11 cellular contexts compared by ENCODE assay signal in the genomic region with DNA sequence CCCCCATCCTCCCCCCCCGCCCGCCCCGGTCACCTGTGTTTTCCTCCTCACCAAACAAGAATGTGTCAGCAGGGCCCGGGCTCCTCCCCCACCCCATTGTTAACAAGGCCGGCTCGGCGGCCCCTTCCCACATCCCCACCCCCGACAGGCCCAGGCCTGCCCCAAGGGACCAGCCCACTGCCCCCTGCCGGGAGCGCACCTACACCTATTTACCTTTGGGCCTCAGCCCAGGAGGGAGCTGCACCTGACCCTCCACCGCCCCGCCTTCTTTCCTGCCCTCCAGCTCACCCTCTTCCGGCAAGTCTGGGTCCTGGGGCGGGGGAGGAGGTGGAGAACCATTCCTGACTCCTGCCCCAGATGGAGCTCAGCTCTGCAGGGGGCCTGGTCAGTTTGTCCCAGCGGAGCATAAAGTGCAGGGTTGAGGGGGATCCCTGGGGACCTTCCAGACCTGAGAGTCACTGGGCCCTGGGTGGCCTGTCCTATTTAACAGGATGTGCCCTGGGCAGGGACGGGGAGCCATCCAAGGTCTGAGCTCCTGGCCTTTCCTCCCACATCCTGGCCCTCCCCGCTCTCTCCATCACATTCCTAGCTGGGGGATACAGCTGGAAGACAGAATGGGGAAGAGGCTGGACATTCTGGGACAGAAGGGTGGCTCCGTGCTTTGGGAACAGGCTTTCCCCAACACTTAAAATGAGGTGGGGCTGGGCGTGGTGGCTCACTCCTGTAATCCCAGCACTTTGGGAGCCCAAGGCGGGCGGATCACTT. TPM values are rescaled to one million over a fixed set of nuclear protein-coding genes. Genes with fewer than 3 reads are reported as not detected.
DNase-seq lines count a peak whose midpoint lies in the region; ATAC-seq and TF ChIP-seq lines count a peak whose summit lies in the region.
"Had no signal": no experiment of that assay in that cellular context is flagged by ENCODE, and none has a peak within 500 bp of the region (broad histone marks: within the 10 kb centered on the region; RNA-seq: fewer than 3 reads in every experiment).

No MANE protein-coding gene starts in this region.

- H3K4me3 ChIP-seq in colonic mucosa (no peak overlapping the region), lung (no peak overlapping the region), right cardiac atrium (ENCODE audit: low read length) (no peak overlapping the region)

- intact Hi-C loops in colonic mucosa (cut with DNase I) (no loop called here), right cardiac atrium (cut with DNase I) (no loop called here)

- H3K27me3 ChIP-seq in colonic mucosa (peaks cover 9% of the 10 kb centered on the region), lung (ENCODE audit: control insufficient read depth, insufficient read depth) (no peaks in the 10 kb centered on the region), right cardiac atrium (ENCODE audit: control insufficient read depth, insufficient read depth) (no peaks in the 10 kb centered on the region)

- no peaks in the 10 kb centered on the region for H3K9me3 ChIP-seq in colonic mucosa
- no peaks in the 10 kb centered on the region for H3K9me3 ChIP-seq in lung (ENCODE audit: control insufficient read depth in 2 of 2, insufficient read depth in 1 of 2, low read length in 1 of 2)
- no peaks in the 10 kb centered on the region for H3K9me3 ChIP-seq in right cardiac atrium (ENCODE audit: control insufficient read depth, low read length)

- H3K27ac ChIP-seq in colonic mucosa, result no peak overlapping the region
- no peak overlapping the region for H3K27ac ChIP-seq in lung (ENCODE audit: low read depth in 1 of 2, low read length in 1 of 2)
- no peak overlapping the region for H3K27ac ChIP-seq in right cardiac atrium (ENCODE audit: low read length)

- H3K9ac ChIP-seq in colonic mucosa (ENCODE audit: low read depth in 2 of 2, low read length in 2 of 2), result no peak overlapping the region

- TF ChIP-seq CTCF in colonic mucosa (IDR thresholded peaks at IDR 0.05) (no peak), lung (IDR thresholded peaks at IDR 0.05; ENCODE audit: control extremely low read depth, extremely low read depth) (no peak), omental fat pad (IDR thresholded peaks at IDR 0.05) (no peak)

- ATAC-seq in lung (ENCODE audit: insufficient read depth, low FRiP score) (peak; percentile 46), omental fat pad (ENCODE audit: low FRiP score) (no peak), right cardiac atrium (no peak)

- no peaks in the 10 kb centered on the region for H3K4me1 ChIP-seq in colonic mucosa
- H3K4me1 ChIP-seq in lung (ENCODE audit: control insufficient read depth in 2 of 2, insufficient read depth in 2 of 2, low read length in 2 of 2), result no peaks in the 10 kb centered on the region
- no peaks in the 10 kb centered on the region for H3K4me1 ChIP-seq in right cardiac atrium (ENCODE audit: control insufficient read depth, insufficient read depth, low read length)

- H3K36me3 ChIP-seq in colonic mucosa, result no peaks in the 10 kb centered on the region
- H3K36me3 ChIP-seq in lung (ENCODE audit: control insufficient read depth in 2 of 2, insufficient read depth in 2 of 2, low read length in 2 of 2), result no peaks in the 10 kb centered on the region

- 61 to 72% methylated on average over 18 to 21 of the region's 21 CpGs for WGBS in lung, 2 donors
- 30% methylated on average over 21 of the region's 21 CpGs for WGBS in right cardiac atrium

- peak; percentile 91 for DNase-seq in DMS153 treated with DMSO at 0.1 percent for 48 hours (lab: John Stamatoyannopoulos, UW; ENCODE audit: unreplicated experiment)
- DNase-seq in NCI-H2081 (lab: John Stamatoyannopoulos, UW), result peak; percentile 92 to 95
- peak; percentile 71 for DNase-seq in colonic mucosa
- DNase-seq in lung (ENCODE audit: low spot score), result peak; percentile 77
- DNase-seq in D341Med (ENCODE audit: low spot score), result no peak
- DNase-seq in omental fat pad (ENCODE audit: low spot score), result no peak
- DNase-seq in right cardiac atrium, result no peak
- DNase-seq in EL, result no peak
- DNase-seq: activated CD4-positive, alpha-beta T cell treated with anti-CD3 and anti-CD28 coated beads, Interleukin-2, amount 50 U/mL, for 4 hours; AML-193; immature natural killer cell had no signal

RNA-seq across cellular contexts. Expression of a gene that starts 8.3 kb away (rescaled TPM):
- total RNA-seq in colonic mucosa (1 to 10 TPM; 1.4 to 2.5 TPM), lung (10 to 100 TPM; 66.1 to 95.0 TPM), omental fat pad (under 1 TPM in 1 of 4 donors, not detected in 3; 0.46 TPM), right cardiac atrium (not detected)
- polyA plus RNA-seq in lung (10 to 100 TPM; 32.5 to 34.5 TPM), right cardiac atrium (not detected)
- polyA plus RNA-seq: immature natural killer cell had no signal

RNA-seq across cellular contexts. Expression of a gene that starts 29.2 kb away (rescaled TPM):
- 10 to 100 TPM; 88.0 to 95.0 TPM for total RNA-seq in colonic mucosa
- total RNA-seq in lung, result 100 to 1,000 TPM; 109 to 111 TPM
- polyA plus RNA-seq in lung, result 10 to 100 TPM; 49.9 to 52.3 TPM
- total RNA-seq in omental fat pad, result 10 to 100 TPM; 69.3 to 93.9 (median 74.1) TPM
- total RNA-seq in right cardiac atrium, result 10 to 100 TPM; 74.5 to 93.5 (median 84.8) TPM
- polyA plus RNA-seq in right cardiac atrium, result 40.4 TPM

RNA-seq across cellular contexts. Expression of a gene that starts 53.8 kb away (rescaled TPM):
- total RNA-seq in colonic mucosa, result not detected
- total RNA-seq in lung, result under 1 TPM in 1 of 2 donors, not detected in 1; 0.25 TPM
- polyA plus RNA-seq in lung, result 1 to 10 TPM; 1.4 to 1.9 TPM
- total RNA-seq in omental fat pad, result not detected
- not detected for total RNA-seq in right cardiac atrium
- 1.5 TPM for polyA plus RNA-seq in right cardiac atrium

RNA-seq across cellular contexts. Expression of a gene that starts 58.2 kb away (rescaled TPM):
- total RNA-seq in colonic mucosa (under 1 TPM; 0.19 to 0.49 TPM), lung (under 1 TPM in 1 of 2 donors, not detected in 1; 0.40 TPM), omental fat pad (under 1 TPM in 1 of 4 donors, not detected in 3; 0.50 TPM), right cardiac atrium (not detected)
- polyA plus RNA-seq in lung (under 1 TPM; 0.20 to 0.44 TPM), right cardiac atrium (not detected)

Comparison
In these comparisons a context has a peak if more than half of its experiments do, and no peak if none do; other contexts are left out.
1. DNase-seq: peak in DMS153 treated with DMSO at 0.1 percent for 48 hours (single experiment), NCI-H2081 (2 of 2), colonic mucosa (single experiment) and lung (single experiment); none in D341Med (single experiment), omental fat pad (single experiment), right cardiac atrium (0 of 3) and EL (single experiment).
2. RNA of a gene that starts 8.3 kb away (total RNA-seq): 66.1 to 95.0 TPM in lung; 1.4 to 2.5 TPM in colonic mucosa, 0.46 TPM in omental fat pad and not detected in right cardiac atrium; every median in the first group is over 10 times any median in the second.